In genomic region chr9:129081388-129081889, GRCh38 we compare ENCODE assay signal across 6 cellular contexts. TPM values are rescaled to one million over a fixed set of nuclear protein-coding genes. Genes with fewer than 3 reads are reported as not detected.
DNase-seq lines count a peak whose midpoint lies in the region; ATAC-seq lines count a peak whose summit lies in the region.

No MANE protein-coding gene starts in this region.

- H3K27ac ChIP-seq in BLaER1 (peak overlapping the region; percentile 72), HUES64 (ENCODE audit: low read depth, low read length) (peak overlapping the region; percentile 92), skeletal muscle tissue (ENCODE audit: low read depth, low read length) (peak overlapping the region; percentile 80)

- no peak for ATAC-seq in HG02840 (IDR thresholded peaks at IDR 0.05; ENCODE audit: low FRiP score, unreplicated experiment)

- H3K9me3 ChIP-seq in BLaER1: no peaks in the 10 kb centered on the region
- no peaks in the 10 kb centered on the region for H3K9me3 ChIP-seq in HUES64 (ENCODE audit: insufficient read depth, low read depth, low read length)
- H3K9me3 ChIP-seq in endocrine pancreas (ENCODE audit: control insufficient read depth, low read length): no peaks in the 10 kb centered on the region
- no peaks in the 10 kb centered on the region for H3K9me3 ChIP-seq in skeletal muscle tissue (ENCODE audit: control insufficient read depth in 3 of 3, low read length in 3 of 3)

- H3K4me3 ChIP-seq in BLaER1: peak overlapping the region; percentile 78
- peak overlapping the region; percentile 82 for H3K4me3 ChIP-seq in HUES64 (ENCODE audit: low read length)
- H3K4me3 ChIP-seq in endocrine pancreas (ENCODE audit: control insufficient read depth, insufficient read depth, low read length): peak overlapping the region; percentile 62
- H3K4me3 ChIP-seq in skeletal muscle tissue (ENCODE audit: low read length in 3 of 3): peak overlapping the region; percentile 78 to 91 (median 91)

- H3K4me1 ChIP-seq in BLaER1 (peaks cover 41% of the 10 kb centered on the region), HUES64 (ENCODE audit: insufficient read depth, low read length) (peaks cover 6% of the 10 kb centered on the region; the same call in 1 of the 2 replicates), endocrine pancreas (ENCODE audit: control insufficient read depth, insufficient read depth, low read length) (peaks cover 7% of the 10 kb centered on the region), skeletal muscle tissue (ENCODE audit: control insufficient read depth in 3 of 3, insufficient read depth in 3 of 3, low read length in 3 of 3) (peaks cover 28 to 41% (median 39%) of the 10 kb centered on the region in 3 donors)

- DNase-seq in KG1 (lab: John Stamatoyannopoulos, UW): no peak

- H3K9ac ChIP-seq in BLaER1 (peak overlapping the region; percentile 88), HUES64 (ENCODE audit: low read depth, low read length) (peak overlapping the region; percentile 85), endocrine pancreas (ENCODE audit: control insufficient read depth, insufficient read depth, low read length) (peak overlapping the region; percentile 78), skeletal muscle tissue (ENCODE audit: low read depth in 1 of 3, low read length in 3 of 3) (peak overlapping the region; percentile 77 to 90 (median 87))

- peaks cover 29% of the 10 kb centered on the region for H4K20me1 ChIP-seq in BLaER1

- H3K36me3 ChIP-seq in BLaER1 (peaks cover 36% of the 10 kb centered on the region), HUES64 (ENCODE audit: insufficient read depth, low read length) (peaks cover 17% of the 10 kb centered on the region), endocrine pancreas (ENCODE audit: control insufficient read depth, insufficient read depth, low read length) (no peaks in the 10 kb centered on the region), skeletal muscle tissue (ENCODE audit: control insufficient read depth in 3 of 3, insufficient read depth in 3 of 3, low read length in 3 of 3) (peaks cover 20 to 30% (median 21%) of the 10 kb centered on the region in 3 donors)

- WGBS in HUES64: 7% methylated on average over 30 of the region's 30 CpGs

- peak overlapping the region; percentile 98 for H3K4me2 ChIP-seq in BLaER1

- H3K27me3 ChIP-seq in BLaER1: no peaks in the 10 kb centered on the region
- no peaks in the 10 kb centered on the region for H3K27me3 ChIP-seq in HUES64 (ENCODE audit: insufficient read depth, low read length)
- no peaks in the 10 kb centered on the region for H3K27me3 ChIP-seq in endocrine pancreas (ENCODE audit: control insufficient read depth, insufficient read depth, low read length)
- H3K27me3 ChIP-seq in skeletal muscle tissue (ENCODE audit: control insufficient read depth in 3 of 3, insufficient read depth in 3 of 3, low read length in 3 of 3): no peaks in the 10 kb centered on the region

RNA-seq across cellular contexts. Expression of gene DOLPP1, which starts 0.5 kb away (rescaled TPM):
- 24.7 TPM for polyA plus RNA-seq in HUES64 (2013, experiment 1 of 2)
- polyA plus RNA-seq in HUES64 (2013, experiment 2 of 2): 21.9 TPM
- 5.2 TPM for total RNA-seq in skeletal muscle tissue

RNA-seq across cellular contexts. Expression of gene CRAT, which starts 29.2 kb away (rescaled TPM):
- 8.1 TPM for polyA plus RNA-seq in HUES64 (2013, experiment 1 of 2)
- 10.7 TPM for polyA plus RNA-seq in HUES64 (2013, experiment 2 of 2)
- 27.1 TPM for total RNA-seq in skeletal muscle tissue

RNA-seq across cellular contexts. Expression of gene PTPA, which starts 29.8 kb away (rescaled TPM):
- polyA plus RNA-seq in HUES64 (2013, experiment 1 of 2): 114 TPM
- 121 TPM for polyA plus RNA-seq in HUES64 (2013, experiment 2 of 2)
- total RNA-seq in skeletal muscle tissue: 66.8 TPM

RNA-seq across cellular contexts. Expression of gene MIGA2, which starts 45.0 kb away (rescaled TPM):
- 13.5 TPM for polyA plus RNA-seq in HUES64 (2013, experiment 1 of 2)
- polyA plus RNA-seq in HUES64 (2013, experiment 2 of 2): 11.2 TPM
- total RNA-seq in skeletal muscle tissue: 12.0 TPM

RNA-seq across cellular contexts. Expression of gene SH3GLB2, which starts 53.3 kb away (rescaled TPM):
- polyA plus RNA-seq in HUES64 (2013, experiment 1 of 2): 42.2 TPM
- 38.4 TPM for polyA plus RNA-seq in HUES64 (2013, experiment 2 of 2)
- 25.1 TPM for total RNA-seq in skeletal muscle tissue
